In the genomic region with DNA sequence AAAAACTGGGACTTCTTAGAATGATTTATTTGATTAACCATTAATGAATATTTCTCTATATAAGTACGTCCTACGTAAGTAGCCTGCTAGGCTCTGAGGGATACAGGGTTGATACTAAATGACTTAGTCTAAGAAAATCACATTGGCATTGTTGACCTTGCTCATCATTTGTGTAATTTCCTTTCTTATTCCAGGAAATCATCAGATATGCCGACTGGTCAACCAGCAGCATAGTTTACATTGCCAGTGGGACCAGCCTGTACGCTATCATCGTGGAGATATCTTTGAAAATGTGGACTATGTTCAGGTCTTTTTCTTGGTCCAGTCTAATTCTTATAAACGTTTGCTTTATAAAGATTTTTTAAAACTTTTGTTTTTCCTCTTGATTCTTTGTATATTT, we compare ENCODE assay signal across 29 cellular contexts.
"Had no signal": no experiment of that assay in that cellular context is flagged by ENCODE, and none has a peak within 500 bp of the region (broad histone marks: within the 10 kb centered on the region; RNA-seq: fewer than 3 reads in every experiment).

No MANE protein-coding gene starts in this region.

- H3K9ac ChIP-seq: neural progenitor cell, parathyroid adenoma had no signal

- H2AFZ ChIP-seq: neural progenitor cell, parathyroid adenoma had no signal

- H3K27me3 ChIP-seq: neural progenitor cell, ovary, spleen, stomach, thyroid gland, tibial nerve, upper lobe of left lung, vagina had no signal

- H3K27ac ChIP-seq: neural progenitor cell, ovary, parathyroid adenoma, psoas muscle, skin epidermis, spleen, stomach, thoracic aorta, thyroid gland, tibial nerve, upper lobe of left lung, vagina had no signal

- H3K4me1 Mint-ChIP-seq: natural killer cell; nephron; neural progenitor cell; stimulated activated naive B cell treated with anti-CD40 and anti-IgM and Interleukin-4, amounts not matched to agents 10 μg/mL and 1 μg/mL and 100 μg/mL, for 72 hours had no signal

- ATAC-seq: natural killer cell; psoas muscle; right cardiac atrium; sciatic nerve; stimulated activated effector memory CD8-positive, alpha-beta T cell treated with anti-CD3 and anti-CD28 coated beads, Interleukin-12 subunit alpha, Interleukin-12 subunit beta, amount 100 ng/mL, for 72 hours; stimulated activated naive B cell treated with anti-CD40 and anti-IgM and Interleukin-4, amounts not matched to agents 10 μg/mL and 1 μg/mL and 100 μg/mL, for 72 hours had no signal

- H3K4me1 ChIP-seq: neural progenitor cell, parathyroid adenoma, psoas muscle, spleen, stomach, tibial nerve, vagina had no signal

- H3K9me3 ChIP-seq: ovary, psoas muscle, spleen, stomach, thoracic aorta, thyroid gland, tibial nerve, upper lobe of left lung, vagina had no signal

- H3K4me3 Mint-ChIP-seq: natural killer cell; nephron; neural progenitor cell; stimulated activated effector memory CD8-positive, alpha-beta T cell treated with anti-CD3 and anti-CD28 coated beads, Interleukin-12 subunit alpha, Interleukin-12 subunit beta, amount 100 ng/mL, for 72 hours; stimulated activated naive B cell treated with anti-CD40 and anti-IgM and Interleukin-4, amounts not matched to agents 10 μg/mL and 1 μg/mL and 100 μg/mL, for 72 hours; stimulated activated naive CD8-positive, alpha-beta T cell treated with anti-CD3 and anti-CD28 coated beads, Interleukin-15, Interleukin-2, amounts not matched to agents 100 ng/mL and 50 ng/mL, for 24 hours had no signal

- H3K27ac Mint-ChIP-seq: natural killer cell; nephron; neural progenitor cell; progenitor cell of endocrine pancreas; stimulated activated effector memory CD8-positive, alpha-beta T cell treated with anti-CD3 and anti-CD28 coated beads, Interleukin-12 subunit alpha, Interleukin-12 subunit beta, amount 100 ng/mL, for 72 hours; stimulated activated naive B cell treated with anti-CD40 and anti-IgM and Interleukin-4, amounts not matched to agents 10 μg/mL and 1 μg/mL and 100 μg/mL, for 72 hours; stimulated activated naive CD8-positive, alpha-beta T cell treated with anti-CD3 and anti-CD28 coated beads, Interleukin-15, Interleukin-2, amounts not matched to agents 100 ng/mL and 50 ng/mL, for 24 hours had no signal

- H3K4me2 ChIP-seq: neural progenitor cell, smooth muscle cell had no signal

- FAIRE-seq: urothelium cell line had no signal

- H3K4me3 ChIP-seq: neural progenitor cell, ovary, psoas muscle, skin epidermis, smooth muscle cell, spleen, stomach, thoracic aorta, thyroid gland, tibial nerve, upper lobe of left lung, vagina had no signal

- H3K9me3 Mint-ChIP-seq: natural killer cell; nephron; neural progenitor cell; stimulated activated effector memory CD8-positive, alpha-beta T cell treated with anti-CD3 and anti-CD28 coated beads, Interleukin-12 subunit alpha, Interleukin-12 subunit beta, amount 100 ng/mL, for 72 hours; stimulated activated naive B cell treated with anti-CD40 and anti-IgM and Interleukin-4, amounts not matched to agents 10 μg/mL and 1 μg/mL and 100 μg/mL, for 72 hours; stimulated activated naive CD8-positive, alpha-beta T cell treated with anti-CD3 and anti-CD28 coated beads, Interleukin-15, Interleukin-2, amounts not matched to agents 100 ng/mL and 50 ng/mL, for 24 hours had no signal

- H3K27me3 Mint-ChIP-seq: progenitor cell of endocrine pancreas; stimulated activated naive B cell treated with anti-CD40 and anti-IgM and Interleukin-4, amounts not matched to agents 10 μg/mL and 1 μg/mL and 100 μg/mL, for 72 hours; stimulated activated naive CD8-positive, alpha-beta T cell treated with anti-CD3 and anti-CD28 coated beads, Interleukin-15, Interleukin-2, amounts not matched to agents 100 ng/mL and 50 ng/mL, for 24 hours had no signal

- H3K36me3 ChIP-seq: ovary had no signal

- DNase-seq: natural killer cell; occipital lobe; ovary; posterior cingulate gyrus; psoas muscle; right cardiac atrium; spleen; stimulated activated CD4-positive, alpha-beta T cell treated with anti-CD3 and anti-CD28 coated beads, Interleukin-12 subunit alpha, Interleukin-12 subunit beta, amount 100 ng/mL, for 4 hours; stimulated activated CD4-positive, alpha-beta T cell treated with anti-CD3 and anti-CD28 coated beads, Interleukin-1b, Interleukin-23, amount 100 ng/mL, for 48 hours; stimulated activated CD4-positive, alpha-beta T cell treated with anti-CD3 and anti-CD28 coated beads, Interleukin-4, amount 100 ng/mL, for 1 hour; stimulated activated CD4-positive, alpha-beta T cell treated with anti-CD3 and anti-CD28 coated beads, Interleukin-4, amount 100 ng/mL, for 4 hours; stimulated activated naive B cell treated with anti-CD40 and anti-IgM and Interleukin-4, amounts not matched to agents 10 μg/mL and 1 μg/mL and 100 μg/mL, for 72 hours; stimulated activated naive CD4-positive, alpha-beta T cell treated with Interleukin-2 at 50 U/mL for 16 hours; stomach; thyroid gland; upper lobe of left lung had no signal

- H3K79me2 ChIP-seq: parathyroid adenoma had no signal
